In the genomic region with DNA sequence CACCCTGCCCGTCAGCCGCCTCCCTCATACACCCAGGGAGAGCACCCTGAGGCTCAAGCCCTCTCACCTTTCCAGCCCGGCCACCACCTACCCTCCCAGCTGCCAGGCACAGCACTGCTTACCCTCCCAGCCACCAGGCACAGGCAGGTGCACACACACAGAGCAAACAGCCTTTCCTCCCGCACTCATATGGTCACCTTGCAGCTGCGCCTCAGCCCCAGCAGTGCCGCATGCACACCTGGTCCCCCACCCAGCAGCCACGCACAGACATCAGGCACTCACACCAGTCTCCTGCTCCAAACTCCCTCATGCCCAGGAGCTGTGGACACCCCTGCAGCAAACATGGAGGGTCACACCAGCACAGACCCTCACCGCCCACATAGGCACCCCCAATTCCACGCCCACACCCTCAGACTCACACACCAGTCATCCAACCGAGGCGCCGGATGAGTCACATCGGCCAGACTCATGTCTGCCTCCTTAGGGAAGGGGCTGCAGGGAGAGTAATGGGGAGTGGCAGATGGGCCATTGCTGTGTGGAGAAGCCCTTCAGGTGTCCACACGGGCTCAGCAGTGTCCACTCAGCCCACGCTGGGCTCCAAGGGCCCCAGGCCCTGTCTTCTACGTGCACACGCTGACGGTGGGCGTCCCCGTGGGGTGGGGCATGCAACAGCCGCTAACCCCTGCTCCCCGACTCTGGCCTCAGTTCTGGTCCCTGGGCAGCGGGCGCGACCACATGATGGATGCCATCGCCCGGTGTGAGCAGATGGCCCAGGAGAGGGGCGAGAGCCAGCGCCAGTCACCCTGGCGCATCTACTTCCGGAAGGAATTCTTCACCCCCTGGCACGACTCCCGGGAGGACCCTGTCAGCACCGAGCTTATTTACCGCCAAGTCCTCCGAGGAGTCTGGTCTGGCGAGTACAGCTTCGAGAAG, we compare ENCODE assay signal across 1 cellular context.
TF ChIP-seq lines count a peak whose summit lies in the region.

No MANE protein-coding gene starts in this region.

TF ChIP-seq in HepG2, 621 proteins besides CTCF, POLR2A, EP300 and RAD21:
- TF ChIP-seq ZNF646 (CRISPR knock-in tag; IDR thresholded peaks at IDR 0.05): no peak
- TF ChIP-seq BRD4 (CRISPR knock-in tag; IDR thresholded peaks at IDR 0.05): no peak
- no peak for TF ChIP-seq ZBTB7A (CRISPR knock-in tag; IDR thresholded peaks at IDR 0.05)
- TF ChIP-seq AHDC1 (CRISPR knock-in tag; IDR thresholded peaks at IDR 0.05; ENCODE audit: borderline replicate concordance): no peak
- no peak for TF ChIP-seq ZNF468 (CRISPR knock-in tag; IDR thresholded peaks at IDR 0.05)
- TF ChIP-seq ZNF44 (CRISPR knock-in tag; IDR thresholded peaks at IDR 0.05): no peak
